Comparison of ENCODE assay signal across 13 cellular contexts in genomic region chr15:62897634-62898033, GRCh38.
A peak's percentile ranks its signal among the peaks of the same experiment; 100 is the strongest.
DNase-seq lines count a peak whose midpoint lies in the region; ATAC-seq, FAIRE-seq and TF ChIP-seq lines count a peak whose summit lies in the region.
"Had no signal": no experiment of that assay in that cellular context is flagged by ENCODE, and none has a peak within 500 bp of the region (broad histone marks: within the 10 kb centered on the region; RNA-seq: fewer than 3 reads in every experiment).

No MANE protein-coding gene starts in this region.

- no peaks in the 10 kb centered on the region for H3K36me3 ChIP-seq in SJSA1
- no peaks in the 10 kb centered on the region for H3K36me3 ChIP-seq in osteoblast (ENCODE audit: insufficient read depth, low read length)

- no peak for FAIRE-seq in A549 (lab: Jason Lieb, UNC)
- FAIRE-seq: kidney had no signal

- peak overlapping the region; percentile 10; the same call in 2 of the 3 replicates for H3K4me3 ChIP-seq in A549
- H3K4me3 ChIP-seq in SJSA1: no peak overlapping the region
- peak overlapping the region; percentile 20 for H3K4me3 ChIP-seq in osteoblast (ENCODE audit: insufficient read depth, low read length)

- H3K27me3 Mint-ChIP-seq in stimulated activated naive B cell treated with anti-CD40 and anti-IgM and Interleukin-4, amounts not matched to agents 10 μg/mL and 1 μg/mL and 100 μg/mL, for 72 hours: peaks cover 6% of the 10 kb centered on the region in 2 donors

- H4K20me1 ChIP-seq in osteoblast (ENCODE audit: insufficient read depth, low read length): no peaks in the 10 kb centered on the region

- no peak for TF ChIP-seq EP300 in A549 (IDR thresholded peaks at IDR 0.05)

- H3K27ac Mint-ChIP-seq in stimulated activated naive B cell treated with anti-CD40 and anti-IgM and Interleukin-4, amounts not matched to agents 10 μg/mL and 1 μg/mL and 100 μg/mL, for 72 hours: no peak overlapping the region
- H3K27ac Mint-ChIP-seq: activated T-cell treated with anti-CD3 and anti-CD28 coated beads, Interleukin-2, amount 50 U/mL, for 24 hours; naive thymus-derived CD8-positive, alpha-beta T cell; T-cell had no signal

- H3K4me1 Mint-ChIP-seq in stimulated activated naive B cell treated with anti-CD40 and anti-IgM and Interleukin-4, amounts not matched to agents 10 μg/mL and 1 μg/mL and 100 μg/mL, for 72 hours: no peaks in the 10 kb centered on the region
- H3K4me1 Mint-ChIP-seq: naive thymus-derived CD8-positive, alpha-beta T cell; T-cell had no signal

- 44% methylated on average over 8 of the region's 8 CpGs for WGBS in A549 (ENCODE audit: missing lambda C conversion rate)

- H3K27me3 ChIP-seq in SJSA1 (replicated peaks) (no peaks in the 10 kb centered on the region), foreskin keratinocyte (no peaks in the 10 kb centered on the region), osteoblast (ENCODE audit: insufficient read depth, low read length) (no peaks in the 10 kb centered on the region)

- H3K27ac ChIP-seq in A549 (peak overlapping the region; percentile 98 to 99), SJSA1 (peak overlapping the region; percentile 61), foreskin keratinocyte (peak overlapping the region; percentile 97), osteoblast (ENCODE audit: low read depth, low read length) (peak overlapping the region; percentile 100)

- POLR2A ChIA-PET in A549 (lab: Yijun Ruan, JAX): interaction anchor here (1.0 to 5.3 kb wide), 9 partner anchors 10 to 260 kb away, joined by 3 to 98 read pairs (median 4); partner anchors contain the start of genes RPS27L and TPM1

- TF ChIP-seq RAD21 in A549 (conservative IDR thresholded peaks at IDR 0.05 in 1 of 2, IDR thresholded peaks at IDR 0.05 in 1 of 2): no peak

- CTCF ChIA-PET in A549 (lab: Yijun Ruan, JAX): interaction anchor here (1.0 to 6.8 kb wide), 10 partner anchors 10 to 150 kb away, joined by 3 to 76 read pairs (median 4); no protein-coding TSS in a partner anchor

- ATAC-seq in A549 (no peak), foreskin keratinocyte (no peak), HG03442 (IDR thresholded peaks at IDR 0.05; ENCODE audit: unreplicated experiment) (no peak)
- ATAC-seq in stimulated activated naive B cell treated with anti-CD40 and anti-IgM and Interleukin-4, amounts not matched to agents 10 μg/mL and 1 μg/mL and 100 μg/mL, for 72 hours (replicated peaks): no peak
- ATAC-seq: naive thymus-derived CD8-positive, alpha-beta T cell; T-cell had no signal

- H3K4me1 ChIP-seq in A549: peaks cover 72% of the 10 kb centered on the region
- peaks cover 41% of the 10 kb centered on the region for H3K4me1 ChIP-seq in SJSA1 (replicated peaks)
- H3K4me1 ChIP-seq in foreskin keratinocyte: peaks cover 29% of the 10 kb centered on the region
- peaks cover 44% of the 10 kb centered on the region for H3K4me1 ChIP-seq in osteoblast (ENCODE audit: insufficient read depth, low read length)

- H3K9me3 Mint-ChIP-seq in stimulated activated naive B cell treated with anti-CD40 and anti-IgM and Interleukin-4, amounts not matched to agents 10 μg/mL and 1 μg/mL and 100 μg/mL, for 72 hours: no peaks in the 10 kb centered on the region
- H3K9me3 Mint-ChIP-seq: activated T-cell treated with anti-CD3 and anti-CD28 coated beads, Interleukin-2, amount 50 U/mL, for 24 hours; naive thymus-derived CD8-positive, alpha-beta T cell; T-cell had no signal

- peak overlapping the region; percentile 73 for H3K4me2 ChIP-seq in A549
- H3K4me2 ChIP-seq in osteoblast (ENCODE audit: insufficient read depth, low read length): peak overlapping the region; percentile 68

- H3K79me2 ChIP-seq in osteoblast (ENCODE audit: insufficient read depth, low read length): no peaks in the 10 kb centered on the region

- no peaks in the 10 kb centered on the region for H3K36me3 Mint-ChIP-seq in stimulated activated naive B cell treated with anti-CD40 and anti-IgM and Interleukin-4, amounts not matched to agents 10 μg/mL and 1 μg/mL and 100 μg/mL, for 72 hours
- H3K36me3 Mint-ChIP-seq: naive thymus-derived CD8-positive, alpha-beta T cell; T-cell had no signal

- H2AFZ ChIP-seq in osteoblast (ENCODE audit: low read length): no peak overlapping the region

- in situ Hi-C loops in ACHN (cut with HindIII; ENCODE audit: low pct_ligation_motif_present, low pct_unique_long_range_greater_than_20kb, low sequenced_read_pairs): no loop called here

- TF ChIP-seq POLR2A in A549 (IDR thresholded peaks at IDR 0.05; ENCODE audit: low read length): no peak

- DNase-seq in A549 (ENCODE audit: low read depth in 1 of 2, low spot score in 1 of 2): no peak
- no peak for DNase-seq in SJSA1 (ENCODE audit: low read depth in 1 of 2, low spot score in 2 of 2)
- no peak for DNase-seq in foreskin keratinocyte
- no peak for DNase-seq in osteoblast (ENCODE audit: insufficient read length, low spot score, missing footprints)
- DNase-seq in stimulated activated naive B cell treated with anti-CD40 and anti-IgM and Interleukin-4, amounts not matched to agents 10 μg/mL and 1 μg/mL and 100 μg/mL, for 72 hours: no peak
- DNase-seq in ACHN: no peak
- no peak for DNase-seq in stimulated activated CD4-positive, alpha-beta T cell treated with anti-CD3 and anti-CD28 coated beads, Interleukin-15, amount 100 ng/mL, for 24 hours
- DNase-seq: activated T-cell treated with anti-CD3 and anti-CD28 coated beads, Interleukin-2, amount 50 U/mL, for 24 hours; naive thymus-derived CD8-positive, alpha-beta T cell; NCI-H1105; T-cell had no signal

- H3K4me3 Mint-ChIP-seq in stimulated activated naive B cell treated with anti-CD40 and anti-IgM and Interleukin-4, amounts not matched to agents 10 μg/mL and 1 μg/mL and 100 μg/mL, for 72 hours: no peak overlapping the region
- H3K4me3 Mint-ChIP-seq: activated T-cell treated with anti-CD3 and anti-CD28 coated beads, Interleukin-2, amount 50 U/mL, for 24 hours; naive thymus-derived CD8-positive, alpha-beta T cell; T-cell had no signal

- TF ChIP-seq CTCF in A549 (IDR thresholded peaks at IDR 0.05) (no peak), foreskin keratinocyte (conservative IDR thresholded peaks at IDR 0.05) (no peak), osteoblast (IDR thresholded peaks at IDR 0.05; ENCODE audit: extremely low read depth, low read depth, low read length) (no peak)

- peaks cover 3% of the 10 kb centered on the region; the same call in 1 of the 3 replicates for H3K9me3 ChIP-seq in A549
- no peaks in the 10 kb centered on the region for H3K9me3 ChIP-seq in SJSA1 (replicated peaks)
- H3K9me3 ChIP-seq in osteoblast (ENCODE audit: low read depth, low read length): no peaks in the 10 kb centered on the region

TF ChIP-seq in A549, 52 proteins besides CTCF, POLR2A, EP300 and RAD21:
- no peak for TF ChIP-seq HES2 (IDR thresholded peaks at IDR 0.05)
- TF ChIP-seq MAFK (IDR thresholded peaks at IDR 0.05; ENCODE audit: partially characterized antibody): no peak
- TF ChIP-seq ZFP36 (IDR thresholded peaks at IDR 0.05; ENCODE audit: borderline replicate concordance, partially characterized antibody): no peak
- TF ChIP-seq NPAS2 (CRISPR knock-in tag; IDR thresholded peaks at IDR 0.05; ENCODE audit: borderline replicate concordance): no peak
- TF ChIP-seq SMC3 (IDR thresholded peaks at IDR 0.05): no peak
- TF ChIP-seq CBX8 (IDR thresholded peaks at IDR 0.05): no peak
- no peak for TF ChIP-seq HOXB13 (CRISPR knock-in tag; IDR thresholded peaks at IDR 0.05; ENCODE audit: low read depth)
- no peak for TF ChIP-seq PHF8 (IDR thresholded peaks at IDR 0.05; ENCODE audit: borderline replicate concordance, low read depth)
- no peak for TF ChIP-seq HOXA7 (CRISPR knock-in tag; IDR thresholded peaks at IDR 0.05)
- no peak for TF ChIP-seq ELK1 (IDR thresholded peaks at IDR 0.05; ENCODE audit: low read depth, low read length)
- no peak for TF ChIP-seq ZC3H11A (IDR thresholded peaks at IDR 0.05)
- no peak for TF ChIP-seq HOXB5 (CRISPR knock-in tag; IDR thresholded peaks at IDR 0.05)
- TF ChIP-seq TP53 (CRISPR knock-in tag; IDR thresholded peaks at IDR 0.05): no peak
- no peak for TF ChIP-seq TFCP2L1 (CRISPR knock-in tag; IDR thresholded peaks at IDR 0.05)
- no peak for TF ChIP-seq HEYL (CRISPR knock-in tag; IDR thresholded peaks at IDR 0.05)
- TF ChIP-seq JUN (IDR thresholded peaks at IDR 0.05): no peak
- no peak for TF ChIP-seq FOSB (CRISPR knock-in tag; IDR thresholded peaks at IDR 0.05)
- no peak for TF ChIP-seq RCOR1 (IDR thresholded peaks at IDR 0.05; ENCODE audit: low read depth, low read length)
- TF ChIP-seq BCL3 (IDR thresholded peaks at IDR 0.05): no peak
